27 cellular contexts compared by ENCODE assay signal in genomic region chr2:174184915-174185314, GRCh38.
"Had no signal": no experiment of that assay in that cellular context is flagged by ENCODE, and none has a peak within 500 bp of the region (broad histone marks: within the 10 kb centered on the region; RNA-seq: fewer than 3 reads in every experiment).

No MANE protein-coding gene starts in this region.

- H3K9ac ChIP-seq: neural progenitor cell, parathyroid adenoma had no signal

- H3K27me3 ChIP-seq: esophagus muscularis mucosa, foreskin keratinocyte, gastroesophageal sphincter, heart left ventricle, left lung, neural progenitor cell, transverse colon, upper lobe of right lung, uterus had no signal

- H3K36me3 ChIP-seq: esophagus muscularis mucosa, gastroesophageal sphincter, heart left ventricle, left lung, neural progenitor cell, transverse colon, upper lobe of right lung, uterus had no signal

- FAIRE-seq: endothelial cell of umbilical vein, islet of Langerhans had no signal

- H3K4me1 ChIP-seq: foreskin keratinocyte, left lung, transverse colon, upper lobe of right lung, uterus had no signal

- H3K9me3 ChIP-seq: esophagus muscularis mucosa, gastroesophageal sphincter, heart left ventricle, left lung, transverse colon, upper lobe of right lung, uterus had no signal

- H3K4me3 ChIP-seq: coronary artery, esophagus muscularis mucosa, gastroesophageal sphincter, heart left ventricle, left lung, neural progenitor cell, smooth muscle cell, transverse colon, upper lobe of right lung, uterus had no signal

- ATAC-seq: foreskin keratinocyte; gastroesophageal sphincter; heart left ventricle; left cardiac atrium; left lung; naive thymus-derived CD4-positive, alpha-beta T cell; sciatic nerve; stimulated activated naive CD8-positive, alpha-beta T cell treated with anti-CD3 and anti-CD28 coated beads, Interleukin-15, Interleukin-2, amounts not matched to agents 100 U/mL and 50 U/mL, for 24 hours; upper lobe of right lung had no signal

- H2AFZ ChIP-seq: neural progenitor cell, parathyroid adenoma had no signal

- DNase-seq: dermis blood vessel endothelial cell; effector memory CD4-positive, alpha-beta T cell; foreskin keratinocyte; heart left ventricle; hippocampal formation; left cardiac atrium; left lung; mesendoderm; midbrain; naive thymus-derived CD4-positive, alpha-beta T cell; stimulated activated CD4-positive, alpha-beta T cell treated with anti-CD3 and anti-CD28 coated beads, Interleukin-12 subunit alpha, Interleukin-12 subunit beta, amount 100 ng/mL, for 4 hours; stimulated activated CD4-positive, alpha-beta T cell treated with anti-CD3 and anti-CD28 coated beads, Interleukin-1b, Interleukin-23, amount 100 ng/mL, for 48 hours; stimulated activated CD4-positive, alpha-beta T cell treated with anti-CD3 and anti-CD28 coated beads, Interleukin-4, amount 100 ng/mL, for 1 hour; stimulated activated CD8-positive, alpha-beta memory T cell treated with anti-CD3 and anti-CD28 coated beads, Interleukin-4, amount 100 ng/mL, for 48 hours; stimulated activated naive CD8-positive, alpha-beta T cell treated with anti-CD3 and anti-CD28 coated beads, Interleukin-15, Interleukin-2, amounts not matched to agents 100 U/mL and 50 U/mL, for 24 hours; transverse colon; upper lobe of right lung; uterus had no signal

- H3K27ac ChIP-seq: coronary artery, esophagus muscularis mucosa, foreskin keratinocyte, gastroesophageal sphincter, heart left ventricle, left lung, neural progenitor cell, parathyroid adenoma, transverse colon, upper lobe of right lung, uterus had no signal

- H3K4me2 ChIP-seq: neural progenitor cell, smooth muscle cell had no signal
